Comparison of ENCODE assay signal across 7 cellular contexts in genomic region chr1:112501810-112502641, GRCh38. TPM values are rescaled to one million over a fixed set of nuclear protein-coding genes. Genes with fewer than 3 reads are reported as not detected.
DNase-seq lines count a peak whose midpoint lies in the region; TF ChIP-seq lines count a peak whose summit lies in the region.

No MANE protein-coding gene starts in this region.

- H3K4me3 ChIP-seq in ascending aorta (peak overlapping the region; percentile 63 to 74), right atrium auricular region (peak overlapping the region; percentile 36 to 64)

- intact Hi-C loops in ascending aorta (cut with DNase I) = loop anchor here (5.0 to 10.0 kb wide), 4 partner anchors 40 to 205 kb away; partner anchors contain the start of genes CAPZA1, MOV10, RHOC and ST7L

- H3K27ac Mint-ChIP-seq in progenitor cell of endocrine pancreas = no peak overlapping the region

- no peaks in the 10 kb centered on the region for H3K4me1 Mint-ChIP-seq in progenitor cell of endocrine pancreas (ENCODE audit: low read depth)

- H3K36me3 ChIP-seq in ascending aorta (no peaks in the 10 kb centered on the region), right atrium auricular region (no peaks in the 10 kb centered on the region)

- H3K27me3 ChIP-seq in ascending aorta (no peaks in the 10 kb centered on the region), right atrium auricular region (no peaks in the 10 kb centered on the region)

- TF ChIP-seq CTCF in GM13977 (IDR thresholded peaks at IDR 0.05; ENCODE audit: extremely low read depth, insufficient read depth, missing control alignments) = peak; percentile 89
- peak; percentile 67 to 87 (median 71) for TF ChIP-seq CTCF in ascending aorta (IDR thresholded peaks at IDR 0.05)
- TF ChIP-seq CTCF in right atrium auricular region (IDR thresholded peaks at IDR 0.05) = peak; percentile 69 to 87
- peak; percentile 56 for TF ChIP-seq CTCF in progenitor cell of endocrine pancreas (IDR thresholded peaks at IDR 0.05; ENCODE audit: unreplicated experiment)

- no peaks in the 10 kb centered on the region for H3K36me3 Mint-ChIP-seq in progenitor cell of endocrine pancreas (ENCODE audit: insufficient read depth)

- in situ Hi-C loops in GM13977 (cut with MboI; ENCODE audit: low pct_unique_long_range_greater_than_20kb, low sequenced_read_pairs, unreplicated experiment) (no loop called here), KBM-7 (cut with MboI; ENCODE audit: low pct_unique_long_range_greater_than_20kb, low sequenced_read_pairs) (no loop called here)

- H3K4me1 ChIP-seq in ascending aorta (no peaks in the 10 kb centered on the region), right atrium auricular region (peaks cover 0 to 29% of the 10 kb centered on the region in 2 donors)

- no peaks in the 10 kb centered on the region for H3K9me3 Mint-ChIP-seq in progenitor cell of endocrine pancreas (ENCODE audit: low read depth)

- H3K9me3 ChIP-seq in ascending aorta = no peaks in the 10 kb centered on the region
- no peaks in the 10 kb centered on the region for H3K9me3 ChIP-seq in right atrium auricular region

- peaks cover 77% of the 10 kb centered on the region for H3K27me3 Mint-ChIP-seq in progenitor cell of endocrine pancreas

- DNase-seq in GM13977 (ENCODE audit: low spot score) (peak; percentile 75), KBM-7 (peak; percentile 60), T-helper 2 cell (peak; percentile 16 to 48 (median 27)), ascending aorta (ENCODE audit: low spot score in 2 of 2) (peak in 1 of 2 donors; percentile 81), right atrium auricular region (ENCODE audit: low spot score) (peak; percentile 70), progenitor cell of endocrine pancreas (ENCODE audit: low spot score, unreplicated experiment) (peak; percentile 42), SKM-1 treated with dmso at 0.1 percent for 144 hours (lab: John Stamatoyannopoulos, UW; ENCODE audit: unreplicated experiment) (no peak)

- H3K4me3 Mint-ChIP-seq in progenitor cell of endocrine pancreas (ENCODE audit: low read depth) = peak overlapping the region; percentile 62

- H3K27ac ChIP-seq in ascending aorta = peak overlapping the region in 1 of 2 donors; percentile 29
- peak overlapping the region; percentile 69 to 75 for H3K27ac ChIP-seq in right atrium auricular region

RNA-seq across cellular contexts. Expression of gene WNT2B, which starts 6.7 kb away (rescaled TPM):
- total RNA-seq in ascending aorta (4.8 TPM), right atrium auricular region (10 to 100 TPM in 1 of 2 donors, 1 to 10 TPM in 1; 4.8 to 18.6 TPM), progenitor cell of endocrine pancreas (0.77 and 1.6 TPM in 2 replicates)
